ENCODE assay signal across 16 cellular contexts in the genomic region with DNA sequence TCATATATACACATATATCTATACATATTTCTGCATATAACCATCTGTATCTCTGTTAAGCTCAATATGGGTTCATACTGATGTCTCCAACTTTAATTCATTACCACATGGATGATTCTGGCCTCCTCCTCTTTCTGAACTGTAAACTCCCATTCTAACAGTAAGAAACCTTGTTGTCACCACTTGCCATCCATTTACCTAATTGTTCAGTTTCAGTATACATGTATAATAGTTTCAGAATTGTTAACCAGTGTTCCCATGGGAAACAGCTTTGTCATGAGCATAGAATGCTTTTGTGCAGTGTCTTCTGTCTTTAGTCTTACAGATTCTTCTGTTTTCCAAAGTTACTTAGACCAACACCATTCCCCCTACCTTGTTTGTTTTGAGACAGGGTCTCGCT. TPM values are rescaled to one million over a fixed set of nuclear protein-coding genes. Genes with fewer than 3 reads are reported as not detected.
DNase-seq lines count a peak whose midpoint lies in the region; ATAC-seq and TF ChIP-seq lines count a peak whose summit lies in the region.
"Had no signal": no experiment of that assay in that cellular context is flagged by ENCODE, and none has a peak within 500 bp of the region (broad histone marks: within the 10 kb centered on the region; RNA-seq: fewer than 3 reads in every experiment).

No MANE protein-coding gene starts in this region.

- peak overlapping the region; percentile 61 for H3K27ac Mint-ChIP-seq in activated T-cell treated with anti-CD3 and anti-CD28 coated beads, Interleukin-2, amount 50 U/mL, for 24 hours
- H3K27ac Mint-ChIP-seq in activated T-cell treated with anti-CD3 and anti-CD28 coated beads, Interleukin-2, amount 50 U/mL, for 72 hours = no peak overlapping the region
- peak overlapping the region; percentile 34 to 65 for H3K27ac Mint-ChIP-seq in stimulated activated naive CD8-positive, alpha-beta T cell treated with anti-CD3 and anti-CD28 coated beads, Interleukin-15, amount 100 ng/mL, for 72 hours
- no peak overlapping the region for H3K27ac Mint-ChIP-seq in mesothelial cell of epicardium
- H3K27ac Mint-ChIP-seq: IgD-negative memory B cell, neural progenitor cell, type B pancreatic cell had no signal

- no peak overlapping the region for H3K4me3 ChIP-seq in upper lobe of right lung
- H3K4me3 ChIP-seq: left lung, neural progenitor cell had no signal

- intact Hi-C loops in upper lobe of right lung (cut with DNase I) = no loop called here

- CTCF ChIA-PET in HEK293T (lab: Yijun Ruan, JAX) = no interaction called here

- no peaks in the 10 kb centered on the region for H3K9me3 ChIP-seq in upper lobe of right lung
- H3K9me3 ChIP-seq: left lung had no signal

- TF ChIP-seq CTCF in mesothelial cell of epicardium (IDR thresholded peaks at IDR 0.05; ENCODE audit: unreplicated experiment) (no peak), upper lobe of right lung (IDR thresholded peaks at IDR 0.05) (no peak)

- no peaks in the 10 kb centered on the region for H3K4me1 ChIP-seq in upper lobe of right lung
- H3K4me1 ChIP-seq: left lung, neural progenitor cell had no signal

- no peak for DNase-seq in activated T-cell treated with anti-CD3 and anti-CD28 coated beads, Interleukin-2, amount 50 U/mL, for 24 hours
- no peak for DNase-seq in activated T-cell treated with anti-CD3 and anti-CD28 coated beads, Interleukin-2, amount 50 U/mL, for 72 hours
- DNase-seq in stimulated activated naive CD8-positive, alpha-beta T cell treated with anti-CD3 and anti-CD28 coated beads, Interleukin-15, amount 100 ng/mL, for 72 hours = no peak
- DNase-seq in mesothelial cell of epicardium (ENCODE audit: low spot score in 2 of 2, unreplicated experiment in 2 of 2) (no peak), HEK293T (ENCODE audit: extremely low spot score) (no peak), upper lobe of right lung (no peak)
- DNase-seq: activated T-cell treated with anti-CD3 and anti-CD28 coated beads for 4 hours, HCEC 1CT, left lung, NCI-H748 treated with DMSO at 0.1 percent for 48 hours, Right ventricle myocardium superior had no signal

- peaks cover 11% of the 10 kb centered on the region for H3K27me3 Mint-ChIP-seq in activated T-cell treated with anti-CD3 and anti-CD28 coated beads, Interleukin-2, amount 50 U/mL, for 24 hours
- peaks cover 4% of the 10 kb centered on the region for H3K27me3 Mint-ChIP-seq in activated T-cell treated with anti-CD3 and anti-CD28 coated beads, Interleukin-2, amount 50 U/mL, for 72 hours (ENCODE audit: low read depth)
- H3K27me3 Mint-ChIP-seq in stimulated activated naive CD8-positive, alpha-beta T cell treated with anti-CD3 and anti-CD28 coated beads, Interleukin-15, amount 100 ng/mL, for 72 hours = no peaks in the 10 kb centered on the region
- H3K27me3 Mint-ChIP-seq in mesothelial cell of epicardium (ENCODE audit: low read depth) = no peaks in the 10 kb centered on the region
- H3K27me3 Mint-ChIP-seq: IgD-negative memory B cell, type B pancreatic cell had no signal

- ATAC-seq in activated T-cell treated with anti-CD3 and anti-CD28 coated beads, Interleukin-2, amount 50 U/mL, for 72 hours (replicated peaks in 1 of 2) = no peak
- ATAC-seq in GM21825 (IDR thresholded peaks at IDR 0.05; ENCODE audit: unreplicated experiment) (peak; percentile 78), HG03159 (IDR thresholded peaks at IDR 0.05; ENCODE audit: unreplicated experiment) (peak; percentile 78), upper lobe of right lung (no peak)
- no peak for ATAC-seq in stimulated activated naive CD8-positive, alpha-beta T cell treated with anti-CD3 and anti-CD28 coated beads, Interleukin-15, amount 100 ng/mL, for 72 hours
- ATAC-seq: left lung had no signal

- no peaks in the 10 kb centered on the region for H3K9me3 Mint-ChIP-seq in activated T-cell treated with anti-CD3 and anti-CD28 coated beads, Interleukin-2, amount 50 U/mL, for 24 hours
- H3K9me3 Mint-ChIP-seq in activated T-cell treated with anti-CD3 and anti-CD28 coated beads, Interleukin-2, amount 50 U/mL, for 72 hours = no peaks in the 10 kb centered on the region
- no peaks in the 10 kb centered on the region for H3K9me3 Mint-ChIP-seq in stimulated activated naive CD8-positive, alpha-beta T cell treated with anti-CD3 and anti-CD28 coated beads, Interleukin-15, amount 100 ng/mL, for 72 hours
- H3K9me3 Mint-ChIP-seq in mesothelial cell of epicardium = peaks cover 44% of the 10 kb centered on the region
- H3K9me3 Mint-ChIP-seq: IgD-negative memory B cell, neural progenitor cell, type B pancreatic cell had no signal

- no peak overlapping the region for H3K4me3 Mint-ChIP-seq in activated T-cell treated with anti-CD3 and anti-CD28 coated beads, Interleukin-2, amount 50 U/mL, for 24 hours
- H3K4me3 Mint-ChIP-seq in activated T-cell treated with anti-CD3 and anti-CD28 coated beads, Interleukin-2, amount 50 U/mL, for 72 hours = no peak overlapping the region
- H3K4me3 Mint-ChIP-seq in stimulated activated naive CD8-positive, alpha-beta T cell treated with anti-CD3 and anti-CD28 coated beads, Interleukin-15, amount 100 ng/mL, for 72 hours = no peak overlapping the region
- H3K4me3 Mint-ChIP-seq in mesothelial cell of epicardium = no peak overlapping the region
- H3K4me3 Mint-ChIP-seq: IgD-negative memory B cell, neural progenitor cell, type B pancreatic cell had no signal

- H3K4me1 Mint-ChIP-seq in activated T-cell treated with anti-CD3 and anti-CD28 coated beads, Interleukin-2, amount 50 U/mL, for 24 hours (ENCODE audit: low read depth) = peaks cover 9% of the 10 kb centered on the region
- H3K4me1 Mint-ChIP-seq in activated T-cell treated with anti-CD3 and anti-CD28 coated beads, Interleukin-2, amount 50 U/mL, for 72 hours (ENCODE audit: low read depth) = peaks cover 7% of the 10 kb centered on the region
- peaks cover 9% of the 10 kb centered on the region for H3K4me1 Mint-ChIP-seq in stimulated activated naive CD8-positive, alpha-beta T cell treated with anti-CD3 and anti-CD28 coated beads, Interleukin-15, amount 100 ng/mL, for 72 hours
- H3K4me1 Mint-ChIP-seq in mesothelial cell of epicardium = no peaks in the 10 kb centered on the region

- H3K36me3 ChIP-seq in upper lobe of right lung = peaks cover 18% of the 10 kb centered on the region
- H3K36me3 ChIP-seq: neural progenitor cell had no signal

- no peak overlapping the region for H3K27ac ChIP-seq in upper lobe of right lung
- H3K27ac ChIP-seq: left lung, neural progenitor cell had no signal

- H3K27me3 ChIP-seq in upper lobe of right lung = no peaks in the 10 kb centered on the region
- H3K27me3 ChIP-seq: left lung, neural progenitor cell had no signal

- POLR2A ChIA-PET in HEK293T (lab: Yijun Ruan, JAX) = no interaction called here

- peaks cover 20% of the 10 kb centered on the region for H3K36me3 Mint-ChIP-seq in activated T-cell treated with anti-CD3 and anti-CD28 coated beads, Interleukin-2, amount 50 U/mL, for 24 hours (ENCODE audit: low read depth)
- H3K36me3 Mint-ChIP-seq in activated T-cell treated with anti-CD3 and anti-CD28 coated beads, Interleukin-2, amount 50 U/mL, for 72 hours (ENCODE audit: insufficient read depth in 2 of 2) = peaks cover 0 to 3% of the 10 kb centered on the region in 2 donors
- H3K36me3 Mint-ChIP-seq in mesothelial cell of epicardium = peaks cover 19% of the 10 kb centered on the region

TF ChIP-seq in HEK293T, 16 proteins besides CTCF, POLR2A, EP300 and RAD21:
- TF ChIP-seq CTBP1 (IDR thresholded peaks at IDR 0.05; ENCODE audit: borderline replicate concordance) (no peak), HDGF (IDR thresholded peaks at IDR 0.05; ENCODE audit: borderline replicate concordance) (no peak), SUZ12 (IDR thresholded peaks at IDR 0.05) (no peak), ELF4 (IDR thresholded peaks at IDR 0.05) (no peak), FOXK2 (IDR thresholded peaks at IDR 0.05) (no peak), ZNF384 (IDR thresholded peaks at IDR 0.05) (no peak), LEF1 (IDR thresholded peaks at IDR 0.05; ENCODE audit: borderline replicate concordance) (no peak), SP1 (IDR thresholded peaks at IDR 0.05) (no peak), ARNT (IDR thresholded peaks at IDR 0.05) (no peak), TARDBP (IDR thresholded peaks at IDR 0.05) (no peak), L3MBTL2 (conservative IDR thresholded peaks at IDR 0.05) (no peak), FOXM1 (IDR thresholded peaks at IDR 0.05; ENCODE audit: borderline replicate concordance) (no peak), NFRKB (IDR thresholded peaks at IDR 0.05) (no peak), BHLHE40 (IDR thresholded peaks at IDR 0.05; ENCODE audit: borderline replicate concordance) (no peak)
- TF ChIP-seq, protein P1, sequence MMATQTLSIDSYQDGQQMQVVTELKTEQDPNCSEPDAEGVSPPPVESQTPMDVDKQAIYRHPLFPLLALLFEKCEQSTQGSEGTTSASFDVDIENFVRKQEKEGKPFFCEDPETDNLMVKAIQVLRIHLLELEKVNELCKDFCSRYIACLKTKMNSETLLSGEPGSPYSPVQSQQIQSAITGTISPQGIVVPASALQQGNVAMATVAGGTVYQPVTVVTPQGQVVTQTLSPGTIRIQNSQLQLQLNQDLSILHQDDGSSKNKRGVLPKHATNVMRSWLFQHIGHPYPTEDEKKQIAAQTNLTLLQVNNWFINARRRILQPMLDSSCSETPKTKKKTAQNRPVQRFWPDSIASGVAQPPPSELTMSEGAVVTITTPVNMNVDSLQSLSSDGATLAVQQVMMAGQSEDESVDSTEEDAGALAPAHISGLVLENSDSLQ (IDR thresholded peaks at IDR 0.05) = no peak

RNA-seq across cellular contexts. Expression of a gene that starts 35.9 kb away (rescaled TPM):
- 10 to 100 TPM; 11.4 to 12.2 TPM for total RNA-seq in activated T-cell treated with anti-CD3 and anti-CD28 coated beads, Interleukin-2, amount 50 U/mL, for 72 hours
- total RNA-seq in mesothelial cell of epicardium (14.1 to 16.5 TPM (median 14.6 TPM) in 3 replicates), upper lobe of right lung (13.2 TPM)

RNA-seq across cellular contexts. Expression of a gene that starts 47.4 kb away (rescaled TPM):
- total RNA-seq in activated T-cell treated with anti-CD3 and anti-CD28 coated beads, Interleukin-2, amount 50 U/mL, for 72 hours = 10 to 100 TPM; 20.1 to 21.7 TPM
- total RNA-seq in mesothelial cell of epicardium (16.7 to 17.6 TPM (median 16.9 TPM) in 3 replicates), upper lobe of right lung (30.2 TPM)

Comparison
In these comparisons a context has a peak if more than half of its experiments do, and no peak if none do; other contexts are left out.
1. H3K27ac Mint-ChIP-seq: peak in activated T-cell treated with anti-CD3 and anti-CD28 coated beads, Interleukin-2, amount 50 U/mL, for 24 hours (single experiment) and stimulated activated naive CD8-positive, alpha-beta T cell treated with anti-CD3 and anti-CD28 coated beads, Interleukin-15, amount 100 ng/mL, for 72 hours (2 of 2); none in activated T-cell treated with anti-CD3 and anti-CD28 coated beads, Interleukin-2, amount 50 U/mL, for 72 hours (single experiment) and mesothelial cell of epicardium (single experiment).
2. ATAC-seq: peak in GM21825 (single experiment) and HG03159 (single experiment); none in activated T-cell treated with anti-CD3 and anti-CD28 coated beads, Interleukin-2, amount 50 U/mL, for 72 hours (0 of 2), stimulated activated naive CD8-positive, alpha-beta T cell treated with anti-CD3 and anti-CD28 coated beads, Interleukin-15, amount 100 ng/mL, for 72 hours (single experiment) and upper lobe of right lung (single experiment).